1 cellular context compared by ENCODE assay signal in the genomic region with DNA sequence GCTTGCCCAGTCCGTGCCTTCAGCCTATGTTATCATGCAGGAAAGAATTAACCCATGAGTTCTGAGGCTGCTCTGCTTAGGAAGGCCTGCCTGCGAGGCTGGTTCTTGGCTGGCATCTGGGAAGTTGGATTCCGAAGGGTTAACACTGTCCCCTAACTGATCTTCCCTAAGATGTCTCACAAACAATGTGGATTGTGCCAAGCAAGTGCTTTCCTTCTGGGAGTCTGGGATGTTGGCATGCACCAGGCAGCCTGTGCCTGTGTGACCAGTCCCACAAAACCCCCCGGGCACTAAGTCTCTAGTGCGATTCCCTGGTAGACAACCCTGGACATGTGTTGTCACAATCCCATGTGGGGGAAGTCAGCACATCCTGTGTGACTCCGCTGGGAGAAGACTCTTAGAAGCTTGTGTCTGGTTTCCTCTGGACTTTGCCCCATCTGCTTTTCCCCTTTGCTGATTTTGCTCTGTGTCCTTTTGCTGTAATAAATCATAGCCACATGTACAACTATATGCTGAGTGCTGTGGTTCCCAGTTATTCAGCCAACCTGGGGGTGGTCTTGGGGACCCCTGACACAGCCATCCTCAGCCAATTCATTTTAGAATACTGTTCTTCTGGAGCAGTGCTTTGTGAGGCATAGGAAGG.
TF ChIP-seq lines count a peak whose summit lies in the region.

No MANE protein-coding gene starts in this region.

TF ChIP-seq in H1, 55 proteins besides CTCF, POLR2A, EP300 and RAD21:
- no peak for TF ChIP-seq JUN (IDR thresholded peaks at IDR 0.05; ENCODE audit: low read depth, low read length)
- no peak for TF ChIP-seq SIN3A (conservative IDR thresholded peaks at IDR 0.05 in 1 of 2, IDR thresholded peaks at IDR 0.05 in 1 of 2; ENCODE audit: low read depth in 1 of 2, low read length in 2 of 2)
- no peak for TF ChIP-seq GTF2F1 (IDR thresholded peaks at IDR 0.05; ENCODE audit: borderline replicate concordance, low read depth, low read length)
- no peak for TF ChIP-seq NRF1 (IDR thresholded peaks at IDR 0.05; ENCODE audit: low read depth, low read length)
- TF ChIP-seq SRF (IDR thresholded peaks at IDR 0.05; ENCODE audit: low read depth, low read length) = no peak
- TF ChIP-seq ZNF274 (IDR thresholded peaks at IDR 0.05; ENCODE audit: borderline replicate concordance, extremely low read depth, low read length) = no peak
- TF ChIP-seq POU5F1 (IDR thresholded peaks at IDR 0.05; ENCODE audit: low read depth, low read length) = no peak
- TF ChIP-seq EGR1 (IDR thresholded peaks at IDR 0.05; ENCODE audit: borderline replicate concordance, low read depth, low read length) = no peak
- TF ChIP-seq KDM4A (IDR thresholded peaks at IDR 0.05; ENCODE audit: low read depth, low read length, severe bottlenecking) = no peak
- TF ChIP-seq YY1 (IDR thresholded peaks at IDR 0.05; ENCODE audit: low read depth, low read length) = no peak
TF ChIP-seq in H1: peak in this region for 0.
